In genomic region chr5:93584531-93585053, GRCh38 we compare ENCODE assay signal across 8 cellular contexts. TPM values are rescaled to one million over a fixed set of nuclear protein-coding genes. Genes with fewer than 3 reads are reported as not detected.
DNase-seq lines count a peak whose midpoint lies in the region; ATAC-seq, FAIRE-seq and TF ChIP-seq lines count a peak whose summit lies in the region.

No MANE protein-coding gene starts in this region.

- peaks cover 21% of the 10 kb centered on the region for H3K4me1 ChIP-seq in HUES64 (ENCODE audit: insufficient read depth, low read length)

- ATAC-seq in HG03135 (IDR thresholded peaks at IDR 0.05; ENCODE audit: unreplicated experiment) (no peak), GM18867 (IDR thresholded peaks at IDR 0.05; ENCODE audit: unreplicated experiment) (no peak)

- H3K4me3 ChIP-seq in HUES64 (ENCODE audit: low read length): peak overlapping the region; percentile 49
- H3K4me3 ChIP-seq in dorsolateral prefrontal cortex: peak overlapping the region in 56 of 59 donors; percentile 47 to 86 (median 72)

- H3K27me3 ChIP-seq in HUES64 (ENCODE audit: insufficient read depth, low read length) (peaks cover 95% of the 10 kb centered on the region), dorsolateral prefrontal cortex (peaks cover 0 to 7% (median 0%) of the 10 kb centered on the region in 45 donors)

- under 1% methylated on average over 40 of the region's 54 CpGs for WGBS in HUES64

- TF ChIP-seq CTCF in dorsolateral prefrontal cortex (IDR thresholded peaks at IDR 0.05 in 54 of 56, conservative IDR thresholded peaks at IDR 0.05 in 2 of 56; ENCODE audit: low read depth in 1 of 56, partially characterized antibody in 56 of 56): no peak
- TF ChIP-seq CTCF in osteocyte (IDR thresholded peaks at IDR 0.05): no peak

- no peaks in the 10 kb centered on the region for H3K36me3 ChIP-seq in HUES64 (ENCODE audit: insufficient read depth, low read length)

- intact Hi-C loops in dorsolateral prefrontal cortex (cut with DNase I): loop anchor here (5.0 to 10.0 kb wide), 5 partner anchors 38 to 900 kb away; no protein-coding TSS in a partner anchor

- H3K4me1 Mint-ChIP-seq in osteocyte (ENCODE audit: unreplicated experiment): peaks cover 10% of the 10 kb centered on the region

- no peaks in the 10 kb centered on the region for H3K9me3 ChIP-seq in HUES64 (ENCODE audit: insufficient read depth, low read depth, low read length)

- peak overlapping the region; percentile 59 for H3K27ac Mint-ChIP-seq in osteocyte (ENCODE audit: unreplicated experiment)

- H3K9me3 Mint-ChIP-seq in osteocyte (ENCODE audit: unreplicated experiment): no peaks in the 10 kb centered on the region

- peaks cover 34% of the 10 kb centered on the region for H3K36me3 Mint-ChIP-seq in osteocyte (ENCODE audit: unreplicated experiment)

- H3K4me3 Mint-ChIP-seq in osteocyte (ENCODE audit: unreplicated experiment): peak overlapping the region; percentile 60

- H3K27me3 Mint-ChIP-seq in osteocyte (ENCODE audit: unreplicated experiment): no peaks in the 10 kb centered on the region

- DNase-seq in COLO668 (lab: John Stamatoyannopoulos, UW; ENCODE audit: unreplicated experiment): peak; percentile 34
- no peak for DNase-seq in dorsolateral prefrontal cortex
- DNase-seq in osteocyte (ENCODE audit: extremely low spot score, unreplicated experiment): no peak
- DNase-seq in NCI-H226: no peak
- DNase-seq in frontal cortex (ENCODE audit: low spot score in 2 of 2): no peak

- H3K27ac ChIP-seq in HUES64 (ENCODE audit: low read depth, low read length) (no peak overlapping the region), dorsolateral prefrontal cortex (peak overlapping the region in 48 of 59 donors; percentile 19 to 95 (median 88))

- no peak overlapping the region for H3K9ac ChIP-seq in HUES64 (ENCODE audit: low read depth, low read length)

- no peak for FAIRE-seq in frontal cortex (lab: Jason Lieb, UNC)

RNA-seq across cellular contexts. Expression of gene NR2F1, which starts 1.6 kb away (rescaled TPM):
- polyA plus RNA-seq in HUES64 (2013, experiment 1 of 2): 24.5 TPM
- polyA plus RNA-seq in HUES64 (2013, experiment 2 of 2): 47.7 TPM
- total RNA-seq in dorsolateral prefrontal cortex: 100 to 1,000 TPM in 56 of 120 experiments, 10 to 100 TPM in 64; 46.1 to 145 (median 98.5) TPM
- total RNA-seq in osteocyte: 189 and 197 TPM in 2 replicates
- total RNA-seq in frontal cortex: 53.8 TPM

RNA-seq across cellular contexts. Expression of gene NR2F1-AS1, which starts 3.6 kb away (rescaled TPM):
- polyA plus RNA-seq in HUES64 (2013, experiment 1 of 2): 3.7 TPM
- 8.7 TPM for polyA plus RNA-seq in HUES64 (2013, experiment 2 of 2)
- 100 to 1,000 TPM in 43 of 120 experiments, 10 to 100 TPM in 77; 42.2 to 125 (median 96.4) TPM for total RNA-seq in dorsolateral prefrontal cortex
- total RNA-seq in osteocyte: 40.9 and 42.8 TPM in 2 replicates
- 60.7 TPM for total RNA-seq in frontal cortex
